10 cellular contexts compared by ENCODE assay signal in the genomic region with DNA sequence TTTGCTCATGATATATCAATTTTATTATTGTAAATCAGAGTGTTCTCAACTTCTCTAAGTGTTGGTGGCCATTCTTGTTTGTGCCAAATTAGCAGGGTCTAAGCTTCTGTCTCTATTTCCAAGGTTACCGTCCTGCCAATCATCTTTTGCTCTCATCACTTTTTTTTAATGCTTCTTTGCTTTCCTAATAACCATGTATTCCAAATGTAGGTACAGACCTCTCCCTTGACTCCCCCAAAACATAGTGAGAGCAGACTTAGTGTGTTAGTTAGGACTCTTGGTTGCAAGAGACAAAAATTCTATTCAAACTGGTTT. TPM values are rescaled to one million over a fixed set of nuclear protein-coding genes. Genes with fewer than 3 reads are reported as not detected.
DNase-seq lines count a peak whose midpoint lies in the region; ATAC-seq, FAIRE-seq and TF ChIP-seq lines count a peak whose summit lies in the region.
"Had no signal": no experiment of that assay in that cellular context is flagged by ENCODE, and none has a peak within 500 bp of the region (broad histone marks: within the 10 kb centered on the region; RNA-seq: fewer than 3 reads in every experiment).

No MANE protein-coding gene starts in this region.

- TF ChIP-seq POLR2A in endothelial cell of umbilical vein (IDR thresholded peaks at IDR 0.05; ENCODE audit: low read depth, low read length), result no peak

- H3K79me2 ChIP-seq in OCI-LY7 (ENCODE audit: insufficient read depth, low read depth, low read length) (no peaks in the 10 kb centered on the region), endothelial cell of umbilical vein (ENCODE audit: control insufficient read depth, insufficient read depth, low read length) (no peaks in the 10 kb centered on the region), smooth muscle cell (ENCODE audit: low read depth) (no peaks in the 10 kb centered on the region)

- POLR2A ChIA-PET in OCI-LY7 (lab: Charles Lee), result no interaction called here
- POLR2A ChIA-PET in endothelial cell of umbilical vein (lab: Charles Lee), result no interaction called here

- H3K4me1 ChIP-seq in OCI-LY7 (ENCODE audit: insufficient read depth, low read length, poor library complexity, severe bottlenecking), result peaks cover 8% of the 10 kb centered on the region
- H3K4me1 ChIP-seq in endothelial cell of umbilical vein (ENCODE audit: control insufficient read depth, extremely low read depth, insufficient read depth, low read length), result peaks cover 28% of the 10 kb centered on the region
- peaks cover 11% of the 10 kb centered on the region for H3K4me1 ChIP-seq in smooth muscle cell (ENCODE audit: low read depth)
- no peaks in the 10 kb centered on the region for H3K4me1 ChIP-seq in colonic mucosa

- WGBS in smooth muscle cell (ENCODE audit: low lambda C conversion rate), result 92% methylated on average over 1 of the region's 1 CpG

- H3F3A ChIP-seq in smooth muscle cell (ENCODE audit: low read depth), result peaks cover 4% of the 10 kb centered on the region

- H3K27ac ChIP-seq in OCI-LY7 (ENCODE audit: low read depth, low read length, poor library complexity, severe bottlenecking), result no peak overlapping the region
- H3K27ac ChIP-seq in endothelial cell of umbilical vein (ENCODE audit: insufficient read depth, low read depth, low read length), result no peak overlapping the region
- peak overlapping the region; percentile 9 for H3K27ac ChIP-seq in smooth muscle cell (ENCODE audit: low read depth)
- no peak overlapping the region for H3K27ac ChIP-seq in colonic mucosa

- intact Hi-C loops in OCI-LY7 (cut with micrococcal nuclease; ENCODE audit: unreplicated experiment) (no loop called here), endothelial cell of umbilical vein (cut with micrococcal nuclease) (loop anchor here (1.0 kb wide), 1 partner anchor 37 kb away; no protein-coding TSS in a partner anchor), colonic mucosa (cut with DNase I) (no loop called here)

- no TSS peak for BruUV-seq in OCI-LY7 (replicated peaks; lab: Mats Ljungman, UMichigan)
- no TSS peak for BruUV-seq in endothelial cell of umbilical vein (replicated peaks; lab: Mats Ljungman, UMichigan)

- H3K4me3 ChIP-seq in OCI-LY7 (ENCODE audit: low read depth, low read length, poor library complexity, severe bottlenecking) (no peak overlapping the region), endothelial cell of umbilical vein (replicated peaks in 1 of 3; ENCODE audit: insufficient read depth in 1 of 3, low read depth in 1 of 3, low read length in 3 of 3) (no peak overlapping the region), smooth muscle cell (no peak overlapping the region), colonic mucosa (no peak overlapping the region)

- no peak overlapping the region for H3K9ac ChIP-seq in endothelial cell of umbilical vein (replicated peaks; ENCODE audit: extremely low read depth, insufficient read depth, low read length)
- no peak overlapping the region for H3K9ac ChIP-seq in smooth muscle cell (ENCODE audit: low read depth)
- no peak overlapping the region for H3K9ac ChIP-seq in colonic mucosa (ENCODE audit: low read depth in 2 of 2, low read length in 2 of 2)

- FAIRE-seq in endothelial cell of umbilical vein (lab: Jason Lieb, UNC), result no peak
- FAIRE-seq: G401.6 had no signal

- H3K4me2 ChIP-seq in OCI-LY7 (ENCODE audit: low read length) (no peak overlapping the region), endothelial cell of umbilical vein (ENCODE audit: insufficient read depth, low read length) (peak overlapping the region; percentile 56), smooth muscle cell (peak overlapping the region; percentile 56)

- TF ChIP-seq CTCF in OCI-LY7 (conservative IDR thresholded peaks at IDR 0.05; ENCODE audit: low read length) (no peak), endothelial cell of umbilical vein (IDR thresholded peaks at IDR 0.05; ENCODE audit: extremely low read depth in 1 of 2, insufficient read depth in 1 of 2, low read depth in 1 of 2, low read length in 2 of 2) (no peak), smooth muscle cell (IDR thresholded peaks at IDR 0.05; ENCODE audit: borderline replicate concordance, insufficient read depth, poor library complexity, severe bottlenecking) (no peak), colonic mucosa (IDR thresholded peaks at IDR 0.05) (no peak)

- no peak for DNase-seq in OCI-LY7 (ENCODE audit: low spot score)
- DNase-seq in endothelial cell of umbilical vein (ENCODE audit: low read depth, low spot score), result no peak
- DNase-seq in smooth muscle cell (lab: John Stamatoyannopoulos, UW; ENCODE audit: unreplicated experiment), result no peak
- DNase-seq in colonic mucosa, result no peak
- no peak for DNase-seq in NCI-H446 (lab: John Stamatoyannopoulos, UW)
- DNase-seq in H4 (ENCODE audit: low spot score), result no peak
- DNase-seq: CD8-positive, alpha-beta memory T cell; stimulated activated naive CD4-positive, alpha-beta T cell had no signal

- H4K20me1 ChIP-seq in OCI-LY7 (ENCODE audit: insufficient read depth, low read length) (no peaks in the 10 kb centered on the region), endothelial cell of umbilical vein (replicated peaks; ENCODE audit: control insufficient read depth, extremely low read depth, insufficient read depth, low read length) (no peaks in the 10 kb centered on the region), smooth muscle cell (ENCODE audit: low read depth) (no peaks in the 10 kb centered on the region)

- CTCF ChIA-PET in OCI-LY7 (lab: Charles Lee; ENCODE audit: unreplicated experiment) (no interaction called here), endothelial cell of umbilical vein (lab: Charles Lee) (interaction anchor here (1.1 to 1.7 kb wide), 4 partner anchors 8 to 37 kb away, joined by 3 to 6 read pairs (median 6); no protein-coding TSS in a partner anchor)

- H2AFZ ChIP-seq in OCI-LY7 (ENCODE audit: low read length) (peak overlapping the region; percentile 38; the same call in 1 of the 2 replicates), endothelial cell of umbilical vein (ENCODE audit: low read depth, low read length) (no peak overlapping the region), smooth muscle cell (ENCODE audit: low read depth) (no peak overlapping the region)

- H3K36me3 ChIP-seq in OCI-LY7 (ENCODE audit: insufficient read depth, low read length), result no peaks in the 10 kb centered on the region
- H3K36me3 ChIP-seq in endothelial cell of umbilical vein (ENCODE audit: control insufficient read depth in 2 of 2, extremely low read depth in 1 of 2, insufficient read depth in 2 of 2, low read length in 2 of 2), result no peaks in the 10 kb centered on the region
- H3K36me3 ChIP-seq in smooth muscle cell (ENCODE audit: low read depth), result no peaks in the 10 kb centered on the region
- H3K36me3 ChIP-seq in colonic mucosa, result no peaks in the 10 kb centered on the region

- H3K9me3 ChIP-seq in OCI-LY7 (ENCODE audit: low read length) (no peaks in the 10 kb centered on the region), endothelial cell of umbilical vein (replicated peaks; ENCODE audit: control insufficient read depth, insufficient read depth, low read length) (no peaks in the 10 kb centered on the region), smooth muscle cell (replicated peaks; ENCODE audit: low read depth) (no peaks in the 10 kb centered on the region), colonic mucosa (no peaks in the 10 kb centered on the region)

- ATAC-seq in GM21390 (IDR thresholded peaks at IDR 0.05; ENCODE audit: unreplicated experiment), result peak; percentile 5

- H3K27me3 ChIP-seq in endothelial cell of umbilical vein (ENCODE audit: control insufficient read depth in 2 of 2, insufficient read depth in 2 of 2, low read length in 2 of 2), result no peaks in the 10 kb centered on the region
- H3K27me3 ChIP-seq in smooth muscle cell (ENCODE audit: low read depth), result no peaks in the 10 kb centered on the region
- no peaks in the 10 kb centered on the region for H3K27me3 ChIP-seq in colonic mucosa

- dilution Hi-C loops in endothelial cell of umbilical vein (cut with MboI; ENCODE audit: extremely low pct_ligation_motif_present, low sequenced_read_pairs), result no loop called here

- H3K9me1 ChIP-seq in endothelial cell of umbilical vein (replicated peaks; ENCODE audit: control insufficient read depth, extremely low read depth, insufficient read depth, low read length), result no peaks in the 10 kb centered on the region

- H3K9me2 ChIP-seq in OCI-LY7 (ENCODE audit: insufficient read depth, low read length), result no peaks in the 10 kb centered on the region

TF ChIP-seq in endothelial cell of umbilical vein, 7 proteins besides CTCF, POLR2A, EP300 and RAD21 (continues in another document):
- TF ChIP-seq, protein P1, sequence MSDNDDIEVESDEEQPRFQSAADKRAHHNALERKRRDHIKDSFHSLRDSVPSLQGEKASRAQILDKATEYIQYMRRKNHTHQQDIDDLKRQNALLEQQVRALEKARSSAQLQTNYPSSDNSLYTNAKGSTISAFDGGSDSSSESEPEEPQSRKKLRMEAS (IDR thresholded peaks at IDR 0.05; ENCODE audit: insufficient read depth, insufficient read length), result no peak

RNA-seq across cellular contexts. Expression of a gene that starts 17.9 kb away (rescaled TPM):
- 69.3 and 81.3 TPM in 2 replicates for total RNA-seq in OCI-LY7 (2014; rRNA removed; shearing (Covaris generic))
- total RNA-seq in OCI-LY7 (2022) (139 and 158 TPM in 2 replicates), endothelial cell of umbilical vein (49.1 and 60.0 TPM in 2 replicates), smooth muscle cell (32.1 and 35.3 TPM in 2 replicates), colonic mucosa (10 to 100 TPM; 39.5 to 48.2 TPM)
- polyA plus RNA-seq in endothelial cell of umbilical vein (8.7 and 11.3 TPM in 2 replicates), smooth muscle cell (11.6 and 13.3 TPM in 2 replicates)
- 11.2 and 11.5 TPM in 2 replicates for polyA plus RNA-seq in endothelial cell of umbilical vein (2011; cell fraction: cytosol; rRNA removed)
- 12.6 and 18.4 TPM in 2 replicates for polyA plus RNA-seq in endothelial cell of umbilical vein (2011; cell fraction: nucleus; rRNA removed)
- polyA plus RNA-seq in endothelial cell of umbilical vein (2012), result 13.1 and 13.9 TPM in 2 replicates
- polyA minus RNA-seq in endothelial cell of umbilical vein, result 50.8 and 70.1 TPM in 2 replicates
- 3.8 TPM for polyA minus RNA-seq in endothelial cell of umbilical vein (2011; cell fraction: cytosol; rRNA and poly(A)+ RNA removed)
- 41.0 and 52.6 TPM in 2 replicates for polyA minus RNA-seq in endothelial cell of umbilical vein (2011; cell fraction: nucleus; rRNA and poly(A)+ RNA removed)
- 33.4 and 36.1 TPM in 2 replicates for total RNA-seq in H4 (2014; rRNA removed; shearing (Covaris generic))

RNA-seq across cellular contexts. Expression of a gene that starts 36.7 kb away (rescaled TPM):
- total RNA-seq in OCI-LY7 (2014; rRNA removed; shearing (Covaris generic)), result 20.9 and 25.5 TPM in 2 replicates
- 29.5 and 32.0 TPM in 2 replicates for total RNA-seq in OCI-LY7 (2022)
- 84.5 and 98.0 TPM in 2 replicates for total RNA-seq in endothelial cell of umbilical vein
- 163 and 185 TPM in 2 replicates for polyA plus RNA-seq in endothelial cell of umbilical vein
- 98.1 and 119 TPM in 2 replicates for polyA plus RNA-seq in endothelial cell of umbilical vein (2011; cell fraction: cytosol; rRNA removed)
- 38.4 and 47.6 TPM in 2 replicates for polyA plus RNA-seq in endothelial cell of umbilical vein (2011; cell fraction: nucleus; rRNA removed)
- 71.6 and 77.4 TPM in 2 replicates for polyA plus RNA-seq in endothelial cell of umbilical vein (2012)
- 452 and 453 TPM in 2 replicates for polyA minus RNA-seq in endothelial cell of umbilical vein
- polyA minus RNA-seq in endothelial cell of umbilical vein (2011; cell fraction: cytosol; rRNA and poly(A)+ RNA removed), result 79.0 TPM
- polyA minus RNA-seq in endothelial cell of umbilical vein (2011; cell fraction: nucleus; rRNA and poly(A)+ RNA removed), result 42.1 and 49.0 TPM in 2 replicates
- 46.8 and 59.0 TPM in 2 replicates for total RNA-seq in smooth muscle cell
- polyA plus RNA-seq in smooth muscle cell, result 178 and 215 TPM in 2 replicates
- total RNA-seq in colonic mucosa, result 10 to 100 TPM; 76.7 to 96.3 TPM
- 19.1 and 35.6 TPM in 2 replicates for total RNA-seq in H4 (2014; rRNA removed; shearing (Covaris generic))
